ENCODE assay signal across 1 cellular context in genomic region chr19:55216461-55217198, GRCh38.
A peak's percentile ranks its signal among the peaks of the same experiment; 100 is the strongest.
TF ChIP-seq lines count a peak whose summit lies in the region.

No MANE protein-coding gene starts in this region.

TF ChIP-seq in K562, 482 proteins besides CTCF, POLR2A, EP300 and RAD21 (continued from another document and continues in another):
- TF ChIP-seq UBTF (IDR thresholded peaks at IDR 0.05; ENCODE audit: borderline replicate concordance in 1 of 2, low read depth in 2 of 2, low read length in 2 of 2) (peak; percentile 72 to 93), ZNF57 (CRISPR knock-in tag; IDR thresholded peaks at IDR 0.05) (no peak), ZNF586 (CRISPR knock-in tag; conservative IDR thresholded peaks at IDR 0.05) (no peak), POLR2G (IDR thresholded peaks at IDR 0.05; ENCODE audit: low read depth, low read length) (peak; percentile 96), RREB1 (CRISPR knock-in tag; IDR thresholded peaks at IDR 0.05) (peak; percentile 24; the same call in 1 of the 2 replicates), PURB (CRISPR knock-in tag; IDR thresholded peaks at IDR 0.05; ENCODE audit: low read depth) (no peak), USF1 (CRISPR knock-in tag; IDR thresholded peaks at IDR 0.05) (peak; percentile 47; the same call in 1 of the 2 replicates), HMGXB4 (CRISPR knock-in tag; IDR thresholded peaks at IDR 0.05) (peak; percentile 94; the same call in 1 of the 2 replicates), ZNF512 (tag; IDR thresholded peaks at IDR 0.05) (no peak), NR4A1 (CRISPR knock-in tag; IDR thresholded peaks at IDR 0.05) (no peak), NR4A1 (tag; IDR thresholded peaks at IDR 0.05) (no peak), ZBTB34 (CRISPR knock-in tag; IDR thresholded peaks at IDR 0.05) (no peak), CBFA2T2 (conservative IDR thresholded peaks at IDR 0.05) (peak; percentile 23; the same call in 1 of the 2 replicates), ASH1L (IDR thresholded peaks at IDR 0.05; ENCODE audit: borderline replicate concordance, low read depth, partially characterized antibody) (peak; percentile 77), ZNF280A (IDR thresholded peaks at IDR 0.05; ENCODE audit: low read depth, partially characterized antibody) (no peak), SP1 (CRISPR knock-in tag; IDR thresholded peaks at IDR 0.05) (peak; percentile 99), SOX6 (IDR thresholded peaks at IDR 0.05) (peak; percentile 87), FOXJ3 (CRISPR knock-in tag; IDR thresholded peaks at IDR 0.05) (peak; percentile 19; the same call in 1 of the 2 replicates), DDX20 (tag; IDR thresholded peaks at IDR 0.05; ENCODE audit: low read depth) (no peak), KHSRP (IDR thresholded peaks at IDR 0.05) (no peak), RB1 (IDR thresholded peaks at IDR 0.05; ENCODE audit: low read depth) (peak; percentile 89), EWSR1 (IDR thresholded peaks at IDR 0.05; ENCODE audit: borderline replicate concordance, low read depth, partially characterized antibody) (no peak), MEIS2 (IDR thresholded peaks at IDR 0.05; ENCODE audit: partially characterized antibody) (peak; percentile 87), RBM39 (optimal IDR thresholded peaks at IDR 0.05; ENCODE audit: low read depth, low read length) (peak; percentile 94), ZEB2 (IDR thresholded peaks at IDR 0.05) (peak; percentile 29; the same call in 1 of the 2 replicates), DEAF1 (CRISPR knock-in tag; IDR thresholded peaks at IDR 0.05) (peak; percentile 12; the same call in 1 of the 2 replicates), ZBTB9 (CRISPR knock-in tag; IDR thresholded peaks at IDR 0.05) (peak; percentile 82), NKRF (IDR thresholded peaks at IDR 0.05; ENCODE audit: borderline replicate concordance) (peak; percentile 96), ZNF23 (CRISPR knock-in tag; IDR thresholded peaks at IDR 0.05) (no peak), POLR2H (tag; IDR thresholded peaks at IDR 0.05; ENCODE audit: low read depth) (peak; percentile 94), GABPB1 (CRISPR knock-in tag; IDR thresholded peaks at IDR 0.05) (peak; percentile 91)
